In the genomic region with DNA sequence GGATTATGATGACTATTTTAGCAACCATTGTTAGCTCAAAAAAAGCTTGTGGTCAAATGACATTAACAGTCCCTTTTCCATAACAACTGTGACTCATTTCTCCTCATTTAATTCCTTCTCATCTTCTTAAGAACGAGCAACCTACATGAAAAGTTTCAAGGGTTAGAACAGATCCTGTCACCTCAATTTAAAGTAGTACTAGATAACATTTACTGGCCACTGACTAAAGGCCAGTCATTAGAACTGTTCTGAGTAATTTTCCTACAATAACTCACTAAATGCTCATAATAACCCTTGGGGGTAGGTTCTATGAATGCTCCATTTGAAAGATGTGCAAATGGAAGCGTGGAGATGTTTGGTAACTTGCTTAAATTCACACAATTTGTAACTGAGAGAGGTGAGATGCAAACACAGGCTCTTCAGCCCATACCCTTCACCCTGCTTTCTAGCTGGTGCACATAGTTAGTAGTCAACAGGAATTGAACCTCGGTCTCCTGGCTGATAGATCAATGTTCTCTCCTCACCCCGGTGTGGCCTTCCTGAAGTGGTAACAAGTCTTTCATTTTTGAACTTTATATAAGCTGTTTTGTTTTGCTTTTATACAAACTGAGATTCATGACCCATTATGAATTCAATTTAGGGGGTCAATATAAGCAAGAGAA, we compare ENCODE assay signal across 20 cellular contexts.
DNase-seq lines count a peak whose midpoint lies in the region; ATAC-seq and TF ChIP-seq lines count a peak whose summit lies in the region.
"Had no signal": no experiment of that assay in that cellular context is flagged by ENCODE, and none has a peak within 500 bp of the region (broad histone marks: within the 10 kb centered on the region; RNA-seq: fewer than 3 reads in every experiment).

No MANE protein-coding gene starts in this region.

- no peaks in the 10 kb centered on the region for H3K9me3 ChIP-seq in gastroesophageal sphincter
- H3K9me3 ChIP-seq: prostate gland had no signal

- 76 to 80% methylated on average over 4 of the region's 4 CpGs for WGBS in gastroesophageal sphincter (ENCODE audit: low coverage in 1 of 2), 2 donors

- peaks cover 27% of the 10 kb centered on the region for H3K36me3 Mint-ChIP-seq in activated T-helper 2 cell treated with anti-CD3 and anti-CD28 coated beads, Interferon-gamma antibody, Interleukin-2, Interleukin-4, amounts not matched to agents 10 μg/mL and 5 μg/mL and 100 μg/mL, durations not matched to agents 14 hours and 24 hours and 36 hours (ENCODE audit: low read depth)
- H3K36me3 Mint-ChIP-seq in natural killer cell = no peaks in the 10 kb centered on the region

- no peak for DNase-seq in activated CD4-positive, CD25-positive, alpha-beta regulatory T cell (lab: John Stamatoyannopoulos, UW)
- no peak for DNase-seq in activated T-helper 2 cell treated with anti-CD3 and anti-CD28 coated beads, Interferon-gamma antibody, Interleukin-2, Interleukin-4, amounts not matched to agents 10 μg/mL and 5 μg/mL and 100 μg/mL, durations not matched to agents 14 hours and 24 hours and 36 hours (ENCODE audit: low spot score)
- no peak for DNase-seq in natural killer cell
- no peak for DNase-seq in ecto neural progenitor cell (ENCODE audit: low spot score)
- no peak for DNase-seq in NCI-H524 (lab: John Stamatoyannopoulos, UW)
- DNase-seq: 8988T; activated B cell treated with CpG ODN at 0.5 μM for 24 hours; activated naive CD4-positive, alpha-beta T cell treated with Interleukin-2 at 50 U/mL for 16 hours; AML-193; CD8-positive, alpha-beta memory T cell; nephron progenitor cell; SHP77 treated with DMSO at 0.1 percent for 48 hours; stimulated activated CD4-positive, alpha-beta T cell treated with anti-CD3 and anti-CD28 coated beads, Interleukin-4, amount 100 ng/mL, for 1 hour had no signal

- TF ChIP-seq CTCF in natural killer cell (IDR thresholded peaks at IDR 0.05) (no peak), gastroesophageal sphincter (IDR thresholded peaks at IDR 0.05) (no peak)

- H3K27me3 ChIP-seq in gastroesophageal sphincter = no peaks in the 10 kb centered on the region

- no peaks in the 10 kb centered on the region for H3K27me3 Mint-ChIP-seq in activated T-helper 2 cell treated with anti-CD3 and anti-CD28 coated beads, Interferon-gamma antibody, Interleukin-2, Interleukin-4, amounts not matched to agents 10 μg/mL and 5 μg/mL and 100 μg/mL, durations not matched to agents 14 hours and 24 hours and 36 hours (ENCODE audit: low read depth)
- no peaks in the 10 kb centered on the region for H3K27me3 Mint-ChIP-seq in natural killer cell (ENCODE audit: low read depth in 2 of 2)
- H3K27me3 Mint-ChIP-seq: activated B cell treated with CpG ODN at 0.5 μM for 24 hours; CD8-positive, alpha-beta memory T cell had no signal

- no peak overlapping the region for H3K27ac ChIP-seq in gastroesophageal sphincter
- H3K27ac ChIP-seq: prostate gland had no signal

- H3K4me1 Mint-ChIP-seq in activated T-helper 2 cell treated with anti-CD3 and anti-CD28 coated beads, Interferon-gamma antibody, Interleukin-2, Interleukin-4, amounts not matched to agents 10 μg/mL and 5 μg/mL and 100 μg/mL, durations not matched to agents 14 hours and 24 hours and 36 hours (ENCODE audit: low read depth) = peaks cover 59% of the 10 kb centered on the region
- H3K4me1 Mint-ChIP-seq in natural killer cell = peaks cover 34 to 40% of the 10 kb centered on the region in 2 donors

- peak overlapping the region; percentile 95 for H3K27ac Mint-ChIP-seq in activated T-helper 2 cell treated with anti-CD3 and anti-CD28 coated beads, Interferon-gamma antibody, Interleukin-2, Interleukin-4, amounts not matched to agents 10 μg/mL and 5 μg/mL and 100 μg/mL, durations not matched to agents 14 hours and 24 hours and 36 hours
- peak overlapping the region; percentile 49 to 65 for H3K27ac Mint-ChIP-seq in natural killer cell
- H3K27ac Mint-ChIP-seq: nephron progenitor cell had no signal

- intact Hi-C loops in activated T-helper 2 cell treated with anti-CD3 and anti-CD28 coated beads, Interferon-gamma antibody, Interleukin-2, Interleukin-4, amounts not matched to agents 10 μg/mL and 5 μg/mL and 100 μg/mL, durations not matched to agents 14 hours and 24 hours and 36 hours (cut with micrococcal nuclease) = loop anchor here (1.0 kb wide), 6 partner anchors 95 to 296 kb away; a partner anchor contains a TSS
- intact Hi-C loops in natural killer cell (cut with micrococcal nuclease) = no loop called here

- ATAC-seq in activated CD4-positive, CD25-positive, alpha-beta regulatory T cell treated with anti-CD3 and anti-CD28 coated beads, Interleukin-2, amount 50 U/mL, for 24 hours = peak; percentile 75 to 87
- ATAC-seq in HG03520 (IDR thresholded peaks at IDR 0.05; ENCODE audit: unreplicated experiment) = peak; percentile 41
- ATAC-seq in natural killer cell = no peak
- no peak for ATAC-seq in gastroesophageal sphincter
- ATAC-seq: K562 had no signal

- H3K4me3 Mint-ChIP-seq in activated T-helper 2 cell treated with anti-CD3 and anti-CD28 coated beads, Interferon-gamma antibody, Interleukin-2, Interleukin-4, amounts not matched to agents 10 μg/mL and 5 μg/mL and 100 μg/mL, durations not matched to agents 14 hours and 24 hours and 36 hours (ENCODE audit: low read depth) = peak overlapping the region; percentile 62
- no peak overlapping the region for H3K4me3 Mint-ChIP-seq in natural killer cell
- H3K4me3 Mint-ChIP-seq: activated B cell treated with CpG ODN at 0.5 μM for 24 hours, mesothelial cell of epicardium, nephron progenitor cell had no signal

- TF ChIP-seq POLR2A in gastroesophageal sphincter (IDR thresholded peaks at IDR 0.05) = no peak

- no peak overlapping the region for H3K4me3 ChIP-seq in gastroesophageal sphincter
- H3K4me3 ChIP-seq: K562, prostate gland, smooth muscle cell had no signal

- H3K4me1 ChIP-seq in gastroesophageal sphincter = peaks cover 0 to 28% (median 7%) of the 10 kb centered on the region in 3 donors
- H3K4me1 ChIP-seq: prostate gland had no signal

- no peaks in the 10 kb centered on the region for H3K36me3 ChIP-seq in gastroesophageal sphincter
- H3K36me3 ChIP-seq: prostate gland had no signal

- TF ChIP-seq EP300 in gastroesophageal sphincter (IDR thresholded peaks at IDR 0.05) = no peak

- peaks cover 19% of the 10 kb centered on the region for H3K9me3 Mint-ChIP-seq in activated T-helper 2 cell treated with anti-CD3 and anti-CD28 coated beads, Interferon-gamma antibody, Interleukin-2, Interleukin-4, amounts not matched to agents 10 μg/mL and 5 μg/mL and 100 μg/mL, durations not matched to agents 14 hours and 24 hours and 36 hours
- peaks cover 2 to 4% of the 10 kb centered on the region in 2 donors for H3K9me3 Mint-ChIP-seq in natural killer cell

Comparison
In these comparisons a context has a peak if more than half of its experiments do, and no peak if none do; other contexts are left out.
1. ATAC-seq: peak in activated CD4-positive, CD25-positive, alpha-beta regulatory T cell treated with anti-CD3 and anti-CD28 coated beads, Interleukin-2, amount 50 U/mL, for 24 hours (2 of 2) and HG03520 (single experiment); none in natural killer cell (0 of 3) and gastroesophageal sphincter (single experiment).